Comparison of ENCODE assay signal across 1 cellular context in genomic region chr15:75842722-75843617, GRCh38.
TF ChIP-seq lines count a peak whose summit lies in the region.

UBE2Q2 (plus strand) TSS chr15:75843447; CDS start chr15:75843667, 220 bp downstream.

TF ChIP-seq in HEK293, 187 proteins besides CTCF, POLR2A, EP300 and RAD21 (continued from another document):
- TF ChIP-seq PATZ1 (tag by site-specific recombination; IDR thresholded peaks at IDR 0.05) (peak; percentile 23; the same call in 1 of the 2 replicates), SETDB1 (IDR thresholded peaks at IDR 0.05; ENCODE audit: insufficient read length, low read length) (no peak), ZBTB8A (tag by site-specific recombination; IDR thresholded peaks at IDR 0.05) (peak; percentile 82), ZNF423 (tag by site-specific recombination; IDR thresholded peaks at IDR 0.05) (peak; percentile 74), ZXDB (tag by site-specific recombination; IDR thresholded peaks at IDR 0.05) (peak; percentile 68)
